Comparison of ENCODE assay signal across 23 cellular contexts in genomic region chr14:75206190-75206589, GRCh38. TPM values are rescaled to one million over a fixed set of nuclear protein-coding genes. Genes with fewer than 3 reads are reported as not detected.
A peak's percentile ranks its signal among the peaks of the same experiment; 100 is the strongest.
DNase-seq lines count a peak whose midpoint lies in the region; ATAC-seq and TF ChIP-seq lines count a peak whose summit lies in the region.
"Had no signal": no experiment of that assay in that cellular context is flagged by ENCODE, and none has a peak within 500 bp of the region (broad histone marks: within the 10 kb centered on the region; RNA-seq: fewer than 3 reads in every experiment).

No MANE protein-coding gene starts in this region.

- H3K27ac Mint-ChIP-seq in CD14-positive monocyte, result peak overlapping the region in 4 of 7 donors; percentile 58 to 85 (median 82)
- H3K27ac Mint-ChIP-seq in activated CD8-positive, alpha-beta T cell treated with anti-CD3 and anti-CD28 coated beads, Interleukin-2, amount 10 ng/mL, durations not matched to agents 7 days and 5 days, result peak overlapping the region; percentile 41
- no peak overlapping the region for H3K27ac Mint-ChIP-seq in glutamatergic neuron (ENCODE audit: unreplicated experiment)
- H3K27ac Mint-ChIP-seq: nephron had no signal

- ATAC-seq in activated CD8-positive, alpha-beta T cell treated with anti-CD3 and anti-CD28 coated beads, Interleukin-2, amount 10 ng/mL, durations not matched to agents 7 days and 5 days, result no peak
- ATAC-seq in left lobe of liver, result peak; percentile 39
- ATAC-seq: left ventricle myocardium superior, SK-N-SH treated with all-trans-retinoic acid at 6 μM for 48 hours had no signal

- H3K27me3 Mint-ChIP-seq in CD14-positive monocyte (ENCODE audit: low read depth in 3 of 3), result no peaks in the 10 kb centered on the region
- peaks cover 5% of the 10 kb centered on the region for H3K27me3 Mint-ChIP-seq in activated CD8-positive, alpha-beta T cell treated with anti-CD3 and anti-CD28 coated beads, Interleukin-2, amount 10 ng/mL, durations not matched to agents 7 days and 5 days (ENCODE audit: low read depth)
- H3K27me3 Mint-ChIP-seq in glutamatergic neuron (ENCODE audit: unreplicated experiment), result no peaks in the 10 kb centered on the region

- intact Hi-C loops in CD14-positive monocyte (cut with micrococcal nuclease), result loop anchor here in 1 of 2 donors (5.0 kb wide), 1 partner anchor 41 kb away; no protein-coding TSS in a partner anchor

- H3K36me3 Mint-ChIP-seq in CD14-positive monocyte, result no peaks in the 10 kb centered on the region
- peaks cover 8% of the 10 kb centered on the region for H3K36me3 Mint-ChIP-seq in activated CD8-positive, alpha-beta T cell treated with anti-CD3 and anti-CD28 coated beads, Interleukin-2, amount 10 ng/mL, durations not matched to agents 7 days and 5 days (ENCODE audit: low read depth)
- no peaks in the 10 kb centered on the region for H3K36me3 Mint-ChIP-seq in glutamatergic neuron (ENCODE audit: unreplicated experiment)
- H3K36me3 Mint-ChIP-seq: immature natural killer cell had no signal

- POLR2A ChIA-PET in activated CD8-positive, alpha-beta T cell treated with anti-CD3 and anti-CD28 coated beads, Interleukin-2, amount 10 ng/mL, durations not matched to agents 7 days and 5 days (lab: Charles Lee), result interaction anchor here (0.6 kb wide), 1 partner anchor 76 kb away, joined by 3 read pairs; no protein-coding TSS in a partner anchor

- H3K4me3 Mint-ChIP-seq in CD14-positive monocyte (no peak overlapping the region), glutamatergic neuron (ENCODE audit: unreplicated experiment) (no peak overlapping the region)
- no peak overlapping the region for H3K4me3 Mint-ChIP-seq in activated CD8-positive, alpha-beta T cell treated with anti-CD3 and anti-CD28 coated beads, Interleukin-2, amount 10 ng/mL, durations not matched to agents 7 days and 5 days
- H3K4me3 Mint-ChIP-seq: activated CD4-positive, alpha-beta memory T cell treated with anti-CD3 and anti-CD28 coated beads, Interleukin-2, amount 10 ng/mL, durations not matched to agents 7 days and 5 days; nephron had no signal

- TF ChIP-seq CTCF in CD14-positive monocyte (IDR thresholded peaks at IDR 0.05) (no peak), glutamatergic neuron (IDR thresholded peaks at IDR 0.05; ENCODE audit: partially characterized antibody, unreplicated experiment) (no peak), GM20000 (IDR thresholded peaks at IDR 0.05; ENCODE audit: extremely low read depth, missing control alignments) (no peak)

- peaks cover 22% of the 10 kb centered on the region for H3K4me1 Mint-ChIP-seq in CD14-positive monocyte
- H3K4me1 Mint-ChIP-seq in activated CD8-positive, alpha-beta T cell treated with anti-CD3 and anti-CD28 coated beads, Interleukin-2, amount 10 ng/mL, durations not matched to agents 7 days and 5 days (ENCODE audit: low read depth), result peaks cover 31% of the 10 kb centered on the region
- no peaks in the 10 kb centered on the region for H3K4me1 Mint-ChIP-seq in glutamatergic neuron (ENCODE audit: low read depth, unreplicated experiment)
- H3K4me1 Mint-ChIP-seq: nephron had no signal

- CTCF ChIA-PET in activated CD8-positive, alpha-beta T cell treated with anti-CD3 and anti-CD28 coated beads, Interleukin-2, amount 10 ng/mL, durations not matched to agents 7 days and 5 days (lab: Charles Lee), result interaction anchor here (0.9 to 1.2 kb wide), 2 partner anchors 27 to 88 kb away, joined by 3 read pairs; no protein-coding TSS in a partner anchor

- H3K9me3 Mint-ChIP-seq in CD14-positive monocyte (peaks cover 0 to 1% (median 0%) of the 10 kb centered on the region in 7 donors), glutamatergic neuron (ENCODE audit: unreplicated experiment) (no peaks in the 10 kb centered on the region)
- H3K9me3 Mint-ChIP-seq in activated CD8-positive, alpha-beta T cell treated with anti-CD3 and anti-CD28 coated beads, Interleukin-2, amount 10 ng/mL, durations not matched to agents 7 days and 5 days (ENCODE audit: insufficient read depth), result no peaks in the 10 kb centered on the region
- H3K9me3 Mint-ChIP-seq: activated CD4-positive, alpha-beta memory T cell treated with anti-CD3 and anti-CD28 coated beads, Interleukin-2, amount 10 ng/mL, durations not matched to agents 7 days and 5 days; immature natural killer cell; nephron had no signal

- DNase-seq in NCI-H510A treated with DMSO at 0.1 percent for 48 hours (lab: John Stamatoyannopoulos, UW) (peak; percentile 30), NCI-H510A (lab: John Stamatoyannopoulos, UW) (no peak), CD14-positive monocyte (ENCODE audit: low spot score) (no peak), left lobe of liver (ENCODE audit: low spot score) (no peak), NCI-H774 (lab: John Stamatoyannopoulos, UW) (no peak), glutamatergic neuron (no peak), GM20000 (ENCODE audit: low spot score) (no peak)
- DNase-seq in activated CD8-positive, alpha-beta T cell treated with anti-CD3 and anti-CD28 coated beads, Interleukin-2, amount 10 ng/mL, durations not matched to agents 7 days and 5 days, result no peak
- DNase-seq: 8988T; activated T-cell treated with anti-CD3 and anti-CD28 coated beads, Interleukin-2, amount 50 U/mL, for 1 hour; adrenal gland; effector memory CD4-positive, alpha-beta T cell; GDM1; immature natural killer cell; left ventricle myocardium superior; midbrain; NCI-H1436; right cardiac atrium; stimulated activated CD4-positive, alpha-beta T cell treated with anti-CD3 and anti-CD28 coated beads, Interleukin-4, amount 100 ng/mL, for 1 hour; transverse colon had no signal

RNA-seq across cellular contexts. Expression of gene TMED10, which starts 29.8 kb away (rescaled TPM):
- polyA plus RNA-seq in CD14-positive monocyte, result 100 to 1,000 TPM; 233 to 243 TPM
- total RNA-seq in activated CD8-positive, alpha-beta T cell treated with anti-CD3 and anti-CD28 coated beads, Interleukin-2, amount 10 ng/mL, durations not matched to agents 7 days and 5 days, result 100 to 1,000 TPM; 177 to 188 TPM
- total RNA-seq in left lobe of liver, result 275 TPM
- 124 TPM for total RNA-seq in glutamatergic neuron (ENCODE audit: unreplicated experiment)
